ENCODE assay signal across 9 cellular contexts in genomic region chr17:30290696-30291570, GRCh38. TPM values are rescaled to one million over a fixed set of nuclear protein-coding genes. Genes with fewer than 3 reads are reported as not detected.
DNase-seq lines count a peak whose midpoint lies in the region; ATAC-seq and TF ChIP-seq lines count a peak whose summit lies in the region.
"Had no signal": no experiment of that assay in that cellular context is flagged by ENCODE, and none has a peak within 500 bp of the region (broad histone marks: within the 10 kb centered on the region; RNA-seq: fewer than 3 reads in every experiment).

No MANE protein-coding gene starts in this region.

- TF ChIP-seq CTCF in neural crest cell (conservative IDR thresholded peaks at IDR 0.05) = no peak

- DNase-seq in GM03348 (ENCODE audit: low spot score) = peak; percentile 62
- peak; percentile 49 for DNase-seq in HEK293T (ENCODE audit: extremely low spot score)
- peak; percentile 85 for DNase-seq in NCI-H69 (lab: John Stamatoyannopoulos, UW)
- peak; percentile 26 for DNase-seq in activated T-cell treated with anti-CD3 and anti-CD28 coated beads for 48 hours (ENCODE audit: low read depth)
- peak; percentile 21 for DNase-seq in fibroblast of peridontal ligament (ENCODE audit: extremely low read depth)
- peak; percentile 41 for DNase-seq in neural crest cell (ENCODE audit: low read depth, low spot score)

- ATAC-seq in GM21381 (IDR thresholded peaks at IDR 0.05; ENCODE audit: unreplicated experiment) = no peak

- peak overlapping the region; percentile 80 for H3K4me3 ChIP-seq in urinary bladder (ENCODE audit: low read depth, low read length)

- peaks cover 4% of the 10 kb centered on the region for H3K27me3 Mint-ChIP-seq in neural crest cell (ENCODE audit: low read depth)

- peak overlapping the region; percentile 93 for H3K4me3 Mint-ChIP-seq in neural crest cell

- peaks cover 14% of the 10 kb centered on the region for H3K4me1 Mint-ChIP-seq in neural crest cell

- POLR2A ChIA-PET in HEK293T (lab: Yijun Ruan, JAX) = interaction anchor here (0.6 to 2.6 kb wide), 20 partner anchors 8 to 186 kb away, joined by 3 to 29 read pairs (median 4); partner anchors contain the start of gene NSRP1

- CTCF ChIA-PET in HEK293T (lab: Yijun Ruan, JAX) = interaction anchor here (0.6 to 1.9 kb wide), 6 partner anchors 12 to 186 kb away, joined by 3 to 9 read pairs (median 4); no protein-coding TSS in a partner anchor

- H3K27ac Mint-ChIP-seq in neural crest cell (ENCODE audit: unreplicated experiment) = peak overlapping the region; percentile 53

- H3K36me3 ChIP-seq in urinary bladder (ENCODE audit: insufficient read depth) = peaks cover 3% of the 10 kb centered on the region

- H3K27ac ChIP-seq in urinary bladder (ENCODE audit: low read depth) = no peak overlapping the region

- no peaks in the 10 kb centered on the region for H3K4me1 ChIP-seq in urinary bladder (ENCODE audit: insufficient read depth)

- 4% methylated on average over 22 of the region's 22 CpGs for WGBS in urinary bladder

- H3K36me3 Mint-ChIP-seq in neural crest cell (ENCODE audit: low read depth) = peaks cover 2% of the 10 kb centered on the region

- H3K9me3 Mint-ChIP-seq in neural crest cell = no peaks in the 10 kb centered on the region

TF ChIP-seq in HEK293T, 16 proteins besides CTCF, POLR2A, EP300 and RAD21:
- TF ChIP-seq TARDBP (IDR thresholded peaks at IDR 0.05) = no peak
- no peak for TF ChIP-seq CTBP1 (IDR thresholded peaks at IDR 0.05; ENCODE audit: borderline replicate concordance)
- no peak for TF ChIP-seq FOXM1 (IDR thresholded peaks at IDR 0.05; ENCODE audit: borderline replicate concordance)
- TF ChIP-seq PKNOX1 (IDR thresholded peaks at IDR 0.05) = peak; percentile 57; the same call in 1 of the 2 replicates
- no peak for TF ChIP-seq FOXK2 (IDR thresholded peaks at IDR 0.05)
- TF ChIP-seq ZNF384 (IDR thresholded peaks at IDR 0.05) = no peak
- no peak for TF ChIP-seq ELF4 (IDR thresholded peaks at IDR 0.05)
- TF ChIP-seq L3MBTL2 (conservative IDR thresholded peaks at IDR 0.05) = peak; percentile 81
- no peak for TF ChIP-seq NFRKB (IDR thresholded peaks at IDR 0.05)
- TF ChIP-seq HDGF (IDR thresholded peaks at IDR 0.05; ENCODE audit: borderline replicate concordance) = no peak
- TF ChIP-seq BHLHE40 (IDR thresholded peaks at IDR 0.05; ENCODE audit: borderline replicate concordance) = no peak
- TF ChIP-seq SUZ12 (IDR thresholded peaks at IDR 0.05) = no peak
- TF ChIP-seq LEF1 (IDR thresholded peaks at IDR 0.05; ENCODE audit: borderline replicate concordance) = no peak
- no peak for TF ChIP-seq FOXA1 (IDR thresholded peaks at IDR 0.05)
- TF ChIP-seq ARNT (IDR thresholded peaks at IDR 0.05) = no peak
- TF ChIP-seq SP1 (IDR thresholded peaks at IDR 0.05) = no peak

RNA-seq across cellular contexts. Expression of gene BLMH, which starts 0.8 kb away (rescaled TPM):
- total RNA-seq in neural crest cell (85.9 and 87.1 TPM in 2 replicates), urinary bladder (44.0 TPM)
- polyA plus RNA-seq in urinary bladder = 25.5 TPM

RNA-seq across cellular contexts. Expression of gene TMIGD1, which starts 42.9 kb away (rescaled TPM):
- not detected in 2 replicates for total RNA-seq in neural crest cell
- not detected for total RNA-seq in urinary bladder
- polyA plus RNA-seq in urinary bladder = not detected
- total RNA-seq: frontal cortex had no signal

RNA-seq across cellular contexts. Expression of gene SLC6A4, which starts 55.4 kb away (rescaled TPM):
- total RNA-seq in neural crest cell = not detected in 2 replicates
- 0.37 TPM for total RNA-seq in urinary bladder
- 0.03 TPM for polyA plus RNA-seq in urinary bladder

Comparison
In these comparisons a context has a peak if more than half of its experiments do, and no peak if none do; other contexts are left out.
1. DNase-seq: peak in every context shown above with its lines; median percentile 85 in NCI-H69; 62 in GM03348; 49 in HEK293T; 41 in neural crest cell; 26 in activated T-cell treated with anti-CD3 and anti-CD28 coated beads for 48 hours; 21 in fibroblast of peridontal ligament.